ENCODE assay signal across 1 cellular context in genomic region chr19:48872182-48872883, GRCh38.
TF ChIP-seq lines count a peak whose summit lies in the region.

TSS of gene PPP1R15A (plus strand) at chr19:48872421. CDS start at chr19:48873234, 813 bp downstream.

TF ChIP-seq in HepG2, 621 proteins besides CTCF, POLR2A, EP300 and RAD21 (continued from another document and continues in another):
- TF ChIP-seq ZBTB14 (CRISPR knock-in tag; IDR thresholded peaks at IDR 0.05) (no peak), TBP (CRISPR knock-in tag; IDR thresholded peaks at IDR 0.05) (no peak), ZNF652 (CRISPR knock-in tag; IDR thresholded peaks at IDR 0.05; ENCODE audit: borderline replicate concordance, low read depth) (peak; percentile 24; the same call in 1 of the 2 replicates), DR1 (CRISPR knock-in tag; IDR thresholded peaks at IDR 0.05) (peak; percentile 99), PBX3 (CRISPR knock-in tag; IDR thresholded peaks at IDR 0.05; ENCODE audit: borderline replicate concordance) (0 out of 2 replicates have a peak, but pooled peaks have one; percentile 21), CEBPB (IDR thresholded peaks at IDR 0.05; ENCODE audit: borderline replicate concordance, low read depth, low read length) (peak; percentile 45; the same call in 1 of the 2 replicates), RFX3 (CRISPR knock-in tag; IDR thresholded peaks at IDR 0.05) (no peak), MYNN (CRISPR knock-in tag; IDR thresholded peaks at IDR 0.05; ENCODE audit: low read depth) (peak; percentile 21; the same call in 1 of the 2 replicates), ZNF770 (CRISPR knock-in tag; IDR thresholded peaks at IDR 0.05) (no peak; the same call in none of the 2 replicates), ZBTB42 (CRISPR knock-in tag; IDR thresholded peaks at IDR 0.05) (peak; percentile 56; the same call in 1 of the 2 replicates), ZKSCAN5 (CRISPR knock-in tag; IDR thresholded peaks at IDR 0.05) (0 out of 2 replicates have a peak, but pooled peaks have one; percentile 19), ZSCAN12 (CRISPR knock-in tag; IDR thresholded peaks at IDR 0.05) (no peak), IKZF5 (CRISPR knock-in tag; IDR thresholded peaks at IDR 0.05) (peak; percentile 65), STAT6 (CRISPR knock-in tag; IDR thresholded peaks at IDR 0.05; ENCODE audit: borderline replicate concordance) (peak; percentile 46; the same call in 1 of the 2 replicates), ESRRA (CRISPR knock-in tag; IDR thresholded peaks at IDR 0.05; ENCODE audit: low read depth) (no peak), MXD1 (CRISPR knock-in tag; IDR thresholded peaks at IDR 0.05) (peak; percentile 32; the same call in 1 of the 2 replicates), ATRX (CRISPR knock-in tag; IDR thresholded peaks at IDR 0.05; ENCODE audit: borderline replicate concordance) (no peak), SP5 (CRISPR knock-in tag; IDR thresholded peaks at IDR 0.05; ENCODE audit: borderline replicate concordance, low read depth) (peak; percentile 73; the same call in 1 of the 2 replicates), ZNF530 (CRISPR knock-in tag; IDR thresholded peaks at IDR 0.05; ENCODE audit: low read depth) (no peak), ZNF282 (IDR thresholded peaks at IDR 0.05; ENCODE audit: partially characterized antibody) (no peak), TCF7 (IDR thresholded peaks at IDR 0.05; ENCODE audit: low read depth) (no peak), ZNF737 (CRISPR knock-in tag; IDR thresholded peaks at IDR 0.05; ENCODE audit: borderline replicate concordance) (no peak), ZNF558 (CRISPR knock-in tag; IDR thresholded peaks at IDR 0.05; ENCODE audit: borderline replicate concordance) (no peak), ZBTB34 (CRISPR knock-in tag; IDR thresholded peaks at IDR 0.05) (no peak), SNAI1 (CRISPR knock-in tag; IDR thresholded peaks at IDR 0.05; ENCODE audit: borderline replicate concordance) (no peak), MEIS2 (CRISPR knock-in tag; IDR thresholded peaks at IDR 0.05) (peak; percentile 83), AKAP8 (CRISPR knock-in tag; IDR thresholded peaks at IDR 0.05) (no peak), SUZ12 (IDR thresholded peaks at IDR 0.05; ENCODE audit: low read depth, low read length) (no peak), ARID5B (CRISPR knock-in tag; IDR thresholded peaks at IDR 0.05) (no peak), TEAD2 (CRISPR knock-in tag; IDR thresholded peaks at IDR 0.05) (no peak), POLR2AphosphoS5 (IDR thresholded peaks at IDR 0.05; ENCODE audit: low read depth, low read length) (peak; percentile 98)
- TF ChIP-seq, protein P1, sequence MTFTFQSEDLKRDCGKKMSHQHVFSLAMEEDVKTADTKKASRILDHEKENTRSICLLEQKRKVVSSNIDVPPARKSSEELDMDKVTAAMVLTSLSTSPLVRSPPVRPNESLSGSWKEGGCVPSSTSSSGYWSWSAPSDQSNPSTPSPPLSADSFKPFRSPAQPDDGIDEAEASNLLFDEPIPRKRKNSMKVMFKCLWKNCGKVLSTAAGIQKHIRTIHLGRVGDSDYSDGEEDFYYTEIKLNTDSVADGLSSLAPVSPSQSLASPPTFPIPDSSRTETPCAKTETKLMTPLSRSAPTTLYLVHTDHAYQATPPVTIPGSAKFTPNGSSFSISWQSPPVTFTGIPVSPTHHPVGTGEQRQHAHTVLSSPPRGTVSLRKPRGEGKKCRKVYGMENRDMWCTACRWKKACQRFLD (CRISPR knock-in tag; IDR thresholded peaks at IDR 0.05; ENCODE audit: borderline replicate concordance): no peak; the same call in 1 of the 2 replicates
- TF ChIP-seq, protein P2, sequence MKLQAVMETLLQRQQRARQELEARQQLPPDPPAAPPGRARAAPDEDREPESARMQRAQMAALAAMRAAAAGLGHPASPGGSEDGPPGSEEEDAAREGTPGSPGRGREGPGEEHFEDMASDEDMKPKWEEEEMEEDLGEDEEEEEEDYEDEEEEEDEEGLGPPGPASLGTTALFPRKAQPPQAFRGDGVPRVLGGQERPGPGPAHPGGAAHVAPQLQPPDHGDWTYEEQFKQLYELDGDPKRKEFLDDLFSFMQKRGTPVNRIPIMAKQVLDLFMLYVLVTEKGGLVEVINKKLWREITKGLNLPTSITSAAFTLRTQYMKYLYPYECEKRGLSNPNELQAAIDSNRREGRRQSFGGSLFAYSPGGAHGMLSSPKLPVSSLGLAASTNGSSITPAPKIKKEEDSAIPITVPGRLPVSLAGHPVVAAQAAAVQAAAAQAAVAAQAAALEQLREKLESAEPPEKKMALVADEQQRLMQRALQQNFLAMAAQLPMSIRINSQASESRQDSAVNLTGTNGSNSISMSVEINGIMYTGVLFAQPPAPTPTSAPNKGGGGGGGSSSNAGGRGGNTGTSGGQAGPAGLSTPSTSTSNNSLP (IDR thresholded peaks at IDR 0.05; ENCODE audit: low read depth, low read length): no peak
- TF ChIP-seq, protein P3, sequence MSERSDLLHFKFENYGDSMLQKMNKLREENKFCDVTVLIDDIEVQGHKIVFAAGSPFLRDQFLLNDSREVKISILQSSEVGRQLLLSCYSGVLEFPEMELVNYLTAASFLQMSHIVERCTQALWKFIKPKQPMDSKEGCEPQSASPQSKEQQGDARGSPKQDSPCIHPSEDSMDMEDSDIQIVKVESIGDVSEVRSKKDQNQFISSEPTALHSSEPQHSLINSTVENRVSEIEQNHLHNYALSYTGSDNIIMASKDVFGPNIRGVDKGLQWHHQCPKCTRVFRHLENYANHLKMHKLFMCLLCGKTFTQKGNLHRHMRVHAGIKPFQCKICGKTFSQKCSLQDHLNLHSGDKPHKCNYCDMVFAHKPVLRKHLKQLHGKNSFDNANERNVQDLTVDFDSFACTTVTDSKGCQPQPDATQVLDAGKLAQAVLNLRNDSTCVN (CRISPR knock-in tag; IDR thresholded peaks at IDR 0.05; ENCODE audit: borderline replicate concordance): 0 out of 2 replicates have a peak, but pooled peaks have one; percentile 49
- TF ChIP-seq, protein P4, sequence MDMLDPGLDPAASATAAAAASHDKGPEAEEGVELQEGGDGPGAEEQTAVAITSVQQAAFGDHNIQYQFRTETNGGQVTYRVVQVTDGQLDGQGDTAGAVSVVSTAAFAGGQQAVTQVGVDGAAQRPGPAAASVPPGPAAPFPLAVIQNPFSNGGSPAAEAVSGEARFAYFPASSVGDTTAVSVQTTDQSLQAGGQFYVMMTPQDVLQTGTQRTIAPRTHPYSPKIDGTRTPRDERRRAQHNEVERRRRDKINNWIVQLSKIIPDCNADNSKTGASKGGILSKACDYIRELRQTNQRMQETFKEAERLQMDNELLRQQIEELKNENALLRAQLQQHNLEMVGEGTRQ (IDR thresholded peaks at IDR 0.05; ENCODE audit: low read depth, low read length): no peak
- TF ChIP-seq, protein P4 (CRISPR knock-in tag; IDR thresholded peaks at IDR 0.05; ENCODE audit: borderline replicate concordance): no peak
